ENCODE assay signal across 1 cellular context in the genomic region with DNA sequence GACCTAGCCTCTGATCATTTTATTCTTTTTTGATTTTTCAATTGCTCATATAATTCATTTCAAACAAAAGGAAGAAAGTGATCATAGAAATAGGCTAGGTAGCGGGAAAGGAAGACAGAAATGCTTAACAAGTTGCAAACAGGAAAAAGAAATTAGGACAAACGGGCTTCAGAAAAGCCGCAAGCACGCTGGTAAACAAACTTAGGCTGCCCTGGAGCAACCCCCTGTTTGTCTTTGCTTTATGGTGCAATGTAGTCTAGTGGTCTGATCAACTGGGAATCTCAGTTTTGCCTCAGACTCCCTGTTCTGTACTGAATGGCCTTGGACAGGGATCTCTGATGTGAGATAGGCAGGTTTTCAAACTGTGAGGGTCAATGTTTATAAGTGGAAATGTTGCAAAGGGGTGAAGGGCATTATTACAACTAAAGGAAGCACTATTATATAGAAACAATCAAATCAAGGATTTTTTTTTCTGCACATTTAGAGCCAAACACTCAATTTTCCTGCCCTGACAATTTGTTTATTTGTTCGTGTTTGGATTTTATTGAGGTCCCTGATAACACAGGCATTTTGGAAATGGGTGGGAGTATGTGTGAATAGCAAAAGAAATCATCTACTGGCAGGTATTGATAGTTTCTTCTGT.
TF ChIP-seq lines count a peak whose summit lies in the region.

No MANE protein-coding gene starts in this region.

TF ChIP-seq in HepG2, 621 proteins besides CTCF, POLR2A, EP300 and RAD21 (continued from another document and continues in another):
- TF ChIP-seq, protein P1, sequence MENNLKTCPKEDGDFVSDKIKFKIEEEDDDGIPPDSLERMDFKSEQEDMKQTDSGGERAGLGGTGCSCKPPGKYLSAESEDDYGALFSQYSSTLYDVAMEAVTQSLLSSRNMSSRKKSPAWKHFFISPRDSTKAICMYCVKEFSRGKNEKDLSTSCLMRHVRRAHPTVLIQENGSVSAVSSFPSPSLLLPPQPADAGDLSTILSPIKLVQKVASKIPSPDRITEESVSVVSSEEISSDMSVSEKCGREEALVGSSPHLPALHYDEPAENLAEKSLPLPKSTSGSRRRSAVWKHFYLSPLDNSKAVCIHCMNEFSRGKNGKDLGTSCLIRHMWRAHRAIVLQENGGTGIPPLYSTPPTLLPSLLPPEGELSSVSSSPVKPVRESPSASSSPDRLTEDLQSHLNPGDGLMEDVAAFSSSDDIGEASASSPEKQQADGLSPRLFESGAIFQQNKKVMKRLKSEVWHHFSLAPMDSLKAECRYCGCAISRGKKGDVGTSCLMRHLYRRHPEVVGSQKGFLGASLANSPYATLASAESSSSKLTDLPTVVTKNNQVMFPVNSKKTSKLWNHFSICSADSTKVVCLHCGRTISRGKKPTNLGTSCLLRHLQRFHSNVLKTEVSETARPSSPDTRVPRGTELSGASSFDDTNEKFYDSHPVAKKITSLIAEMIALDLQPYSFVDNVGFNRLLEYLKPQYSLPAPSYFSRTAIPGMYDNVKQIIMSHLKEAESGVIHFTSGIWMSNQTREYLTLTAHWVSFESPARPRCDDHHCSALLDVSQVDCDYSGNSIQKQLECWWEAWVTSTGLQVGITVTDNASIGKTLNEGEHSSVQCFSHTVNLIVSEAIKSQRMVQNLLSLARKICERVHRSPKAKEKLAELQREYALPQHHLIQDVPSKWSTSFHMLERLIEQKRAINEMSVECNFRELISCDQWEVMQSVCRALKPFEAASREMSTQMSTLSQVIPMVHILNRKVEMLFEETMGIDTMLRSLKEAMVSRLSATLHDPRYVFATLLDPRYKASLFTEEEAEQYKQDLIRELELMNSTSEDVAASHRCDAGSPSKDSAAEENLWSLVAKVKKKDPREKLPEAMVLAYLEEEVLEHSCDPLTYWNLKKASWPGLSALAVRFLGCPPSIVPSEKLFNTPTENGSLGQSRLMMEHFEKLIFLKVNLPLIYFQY (CRISPR knock-in tag; IDR thresholded peaks at IDR 0.05; ENCODE audit: borderline replicate concordance) = no peak
- no peak for TF ChIP-seq CHCHD3 (CRISPR knock-in tag; IDR thresholded peaks at IDR 0.05)
- no peak for TF ChIP-seq LRRFIP1 (CRISPR knock-in tag; conservative IDR thresholded peaks at IDR 0.05)
- peak; percentile 77 for TF ChIP-seq SAP130 (CRISPR knock-in tag; IDR thresholded peaks at IDR 0.05; ENCODE audit: low read depth)
- TF ChIP-seq ZNF543 (CRISPR knock-in tag; IDR thresholded peaks at IDR 0.05) = no peak
- no peak for TF ChIP-seq ZNF460 (CRISPR knock-in tag; IDR thresholded peaks at IDR 0.05; ENCODE audit: borderline replicate concordance)
- no peak for TF ChIP-seq ZNF33B (CRISPR knock-in tag; IDR thresholded peaks at IDR 0.05)
- no peak for TF ChIP-seq TIGD3 (CRISPR knock-in tag; IDR thresholded peaks at IDR 0.05; ENCODE audit: borderline replicate concordance)
- TF ChIP-seq ZNF329 (CRISPR knock-in tag; IDR thresholded peaks at IDR 0.05; ENCODE audit: low read depth) = no peak
- no peak for TF ChIP-seq HNRNPH1 (optimal IDR thresholded peaks at IDR 0.05; ENCODE audit: low read depth, low read length)
- peak; percentile 92 for TF ChIP-seq ZNF430 (CRISPR knock-in tag; IDR thresholded peaks at IDR 0.05)
- TF ChIP-seq, protein P2, sequence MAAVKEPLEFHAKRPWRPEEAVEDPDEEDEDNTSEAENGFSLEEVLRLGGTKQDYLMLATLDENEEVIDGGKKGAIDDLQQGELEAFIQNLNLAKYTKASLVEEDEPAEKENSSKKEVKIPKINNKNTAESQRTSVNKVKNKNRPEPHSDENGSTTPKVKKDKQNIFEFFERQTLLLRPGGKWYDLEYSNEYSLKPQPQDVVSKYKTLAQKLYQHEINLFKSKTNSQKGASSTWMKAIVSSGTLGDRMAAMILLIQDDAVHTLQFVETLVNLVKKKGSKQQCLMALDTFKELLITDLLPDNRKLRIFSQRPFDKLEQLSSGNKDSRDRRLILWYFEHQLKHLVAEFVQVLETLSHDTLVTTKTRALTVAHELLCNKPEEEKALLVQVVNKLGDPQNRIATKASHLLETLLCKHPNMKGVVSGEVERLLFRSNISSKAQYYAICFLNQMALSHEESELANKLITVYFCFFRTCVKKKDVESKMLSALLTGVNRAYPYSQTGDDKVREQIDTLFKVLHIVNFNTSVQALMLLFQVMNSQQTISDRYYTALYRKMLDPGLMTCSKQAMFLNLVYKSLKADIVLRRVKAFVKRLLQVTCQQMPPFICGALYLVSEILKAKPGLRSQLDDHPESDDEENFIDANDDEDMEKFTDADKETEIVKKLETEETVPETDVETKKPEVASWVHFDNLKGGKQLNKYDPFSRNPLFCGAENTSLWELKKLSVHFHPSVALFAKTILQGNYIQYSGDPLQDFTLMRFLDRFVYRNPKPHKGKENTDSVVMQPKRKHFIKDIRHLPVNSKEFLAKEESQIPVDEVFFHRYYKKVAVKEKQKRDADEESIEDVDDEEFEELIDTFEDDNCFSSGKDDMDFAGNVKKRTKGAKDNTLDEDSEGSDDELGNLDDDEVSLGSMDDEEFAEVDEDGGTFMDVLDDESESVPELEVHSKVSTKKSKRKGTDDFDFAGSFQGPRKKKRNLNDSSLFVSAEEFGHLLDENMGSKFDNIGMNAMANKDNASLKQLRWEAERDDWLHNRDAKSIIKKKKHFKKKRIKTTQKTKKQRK (IDR thresholded peaks at IDR 0.05; ENCODE audit: low read length) = no peak
- peak; percentile 99 for TF ChIP-seq MED1 (CRISPR knock-in tag; IDR thresholded peaks at IDR 0.05)
- peak; percentile 71 for TF ChIP-seq KAT8 (CRISPR knock-in tag; IDR thresholded peaks at IDR 0.05)
- no peak for TF ChIP-seq ATM (IDR thresholded peaks at IDR 0.05; ENCODE audit: borderline replicate concordance)
- TF ChIP-seq, protein P3, sequence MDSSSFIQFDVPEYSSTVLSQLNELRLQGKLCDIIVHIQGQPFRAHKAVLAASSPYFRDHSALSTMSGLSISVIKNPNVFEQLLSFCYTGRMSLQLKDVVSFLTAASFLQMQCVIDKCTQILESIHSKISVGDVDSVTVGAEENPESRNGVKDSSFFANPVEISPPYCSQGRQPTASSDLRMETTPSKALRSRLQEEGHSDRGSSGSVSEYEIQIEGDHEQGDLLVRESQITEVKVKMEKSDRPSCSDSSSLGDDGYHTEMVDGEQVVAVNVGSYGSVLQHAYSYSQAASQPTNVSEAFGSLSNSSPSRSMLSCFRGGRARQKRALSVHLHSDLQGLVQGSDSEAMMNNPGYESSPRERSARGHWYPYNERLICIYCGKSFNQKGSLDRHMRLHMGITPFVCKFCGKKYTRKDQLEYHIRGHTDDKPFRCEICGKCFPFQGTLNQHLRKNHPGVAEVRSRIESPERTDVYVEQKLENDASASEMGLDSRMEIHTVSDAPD (CRISPR knock-in tag; IDR thresholded peaks at IDR 0.05) = peak; percentile 44; the same call in 1 of the 2 replicates
- no peak for TF ChIP-seq ZNF674 (CRISPR knock-in tag; IDR thresholded peaks at IDR 0.05; ENCODE audit: low read depth)
- TF ChIP-seq STAT6 (CRISPR knock-in tag; IDR thresholded peaks at IDR 0.05; ENCODE audit: borderline replicate concordance) = no peak; the same call in 1 of the 2 replicates
- no peak for TF ChIP-seq ZNF549 (CRISPR knock-in tag; IDR thresholded peaks at IDR 0.05)
- no peak for TF ChIP-seq ZNF562 (CRISPR knock-in tag; IDR thresholded peaks at IDR 0.05; ENCODE audit: borderline replicate concordance)
- no peak for TF ChIP-seq NFKB2 (CRISPR knock-in tag; IDR thresholded peaks at IDR 0.05; ENCODE audit: borderline replicate concordance)
- TF ChIP-seq THAP7 (CRISPR knock-in tag; IDR thresholded peaks at IDR 0.05) = no peak
- TF ChIP-seq ARNT (IDR thresholded peaks at IDR 0.05) = no peak
- no peak for TF ChIP-seq TAF15 (IDR thresholded peaks at IDR 0.05; ENCODE audit: low read depth, low read length, poor library complexity, severe bottlenecking)
- TF ChIP-seq, protein P4, sequence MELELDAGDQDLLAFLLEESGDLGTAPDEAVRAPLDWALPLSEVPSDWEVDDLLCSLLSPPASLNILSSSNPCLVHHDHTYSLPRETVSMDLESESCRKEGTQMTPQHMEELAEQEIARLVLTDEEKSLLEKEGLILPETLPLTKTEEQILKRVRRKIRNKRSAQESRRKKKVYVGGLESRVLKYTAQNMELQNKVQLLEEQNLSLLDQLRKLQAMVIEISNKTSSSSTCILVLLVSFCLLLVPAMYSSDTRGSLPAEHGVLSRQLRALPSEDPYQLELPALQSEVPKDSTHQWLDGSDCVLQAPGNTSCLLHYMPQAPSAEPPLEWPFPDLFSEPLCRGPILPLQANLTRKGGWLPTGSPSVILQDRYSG (CRISPR knock-in tag; IDR thresholded peaks at IDR 0.05) = no peak
- no peak for TF ChIP-seq NFATC3 (CRISPR knock-in tag; IDR thresholded peaks at IDR 0.05)
- no peak for TF ChIP-seq UBTF (CRISPR knock-in tag; IDR thresholded peaks at IDR 0.05)
- TF ChIP-seq ZNF780A (CRISPR knock-in tag; IDR thresholded peaks at IDR 0.05) = no peak
- TF ChIP-seq ZNF556 (CRISPR knock-in tag; IDR thresholded peaks at IDR 0.05; ENCODE audit: borderline replicate concordance) = no peak
- no peak for TF ChIP-seq HNRNPUL1 (IDR thresholded peaks at IDR 0.05; ENCODE audit: low read depth, low read length)
- TF ChIP-seq MATR3 (CRISPR knock-in tag; IDR thresholded peaks at IDR 0.05) = no peak
- TF ChIP-seq, protein P5, sequence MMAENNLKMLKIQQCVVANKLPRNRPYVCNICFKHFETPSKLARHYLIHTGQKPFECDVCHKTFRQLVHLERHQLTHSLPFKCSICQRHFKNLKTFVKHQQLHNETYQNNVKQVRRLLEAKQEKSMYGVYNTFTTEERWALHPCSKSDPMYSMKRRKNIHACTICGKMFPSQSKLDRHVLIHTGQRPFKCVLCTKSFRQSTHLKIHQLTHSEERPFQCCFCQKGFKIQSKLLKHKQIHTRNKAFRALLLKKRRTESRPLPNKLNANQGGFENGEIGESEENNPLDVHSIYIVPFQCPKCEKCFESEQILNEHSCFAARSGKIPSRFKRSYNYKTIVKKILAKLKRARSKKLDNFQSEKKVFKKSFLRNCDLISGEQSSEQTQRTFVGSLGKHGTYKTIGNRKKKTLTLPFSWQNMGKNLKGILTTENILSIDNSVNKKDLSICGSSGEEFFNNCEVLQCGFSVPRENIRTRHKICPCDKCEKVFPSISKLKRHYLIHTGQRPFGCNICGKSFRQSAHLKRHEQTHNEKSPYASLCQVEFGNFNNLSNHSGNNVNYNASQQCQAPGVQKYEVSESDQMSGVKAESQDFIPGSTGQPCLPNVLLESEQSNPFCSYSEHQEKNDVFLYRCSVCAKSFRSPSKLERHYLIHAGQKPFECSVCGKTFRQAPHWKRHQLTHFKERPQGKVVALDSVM (CRISPR knock-in tag; IDR thresholded peaks at IDR 0.05) = no peak
